ENCODE assay signal across 8 cellular contexts in the genomic region with DNA sequence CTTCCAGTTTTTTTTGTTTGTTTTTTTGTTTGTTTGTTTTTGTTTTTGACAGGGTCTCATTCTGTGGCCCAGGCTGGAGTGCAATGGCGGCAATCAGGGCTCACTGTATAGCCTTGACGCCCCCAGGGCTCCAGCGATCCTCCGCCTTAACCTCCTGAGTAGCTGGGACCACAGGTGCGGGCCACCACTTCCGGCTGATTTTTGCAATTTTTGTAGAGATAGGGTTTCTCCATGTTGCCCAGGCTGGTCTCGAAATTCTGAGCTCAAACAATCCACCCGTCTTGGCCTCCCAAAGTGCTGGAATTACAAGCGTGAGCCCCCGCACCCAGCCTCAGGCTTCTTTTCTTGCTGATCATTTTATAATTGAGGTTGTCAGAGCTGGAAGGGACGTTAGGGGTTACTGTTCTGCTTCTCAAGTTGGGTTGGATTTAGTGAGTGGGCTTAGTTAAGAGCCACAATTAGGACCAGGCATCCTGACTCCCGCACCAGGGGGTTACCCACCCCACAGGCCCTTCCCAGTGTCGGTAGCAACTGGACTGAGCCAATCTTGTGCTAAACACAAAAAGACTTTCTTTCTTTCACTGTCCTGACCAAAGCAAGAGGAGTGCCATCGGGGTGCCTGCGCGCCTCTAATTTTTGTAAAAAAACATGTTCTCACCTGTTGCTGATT. TPM values are rescaled to one million over a fixed set of nuclear protein-coding genes. Genes with fewer than 3 reads are reported as not detected.
DNase-seq lines count a peak whose midpoint lies in the region; ATAC-seq, FAIRE-seq and TF ChIP-seq lines count a peak whose summit lies in the region.

No MANE protein-coding gene starts in this region.

- 9 to 13% (median 12%) methylated on average over 16 of the region's 16 CpGs for WGBS in stomach, 5 donors

- TF ChIP-seq EP300 in stomach (IDR thresholded peaks at IDR 0.05) = no peak

- no peaks in the 10 kb centered on the region for H3K4me1 ChIP-seq in BE2C
- peaks cover 8% of the 10 kb centered on the region for H3K4me1 ChIP-seq in SJCRH30
- H3K4me1 ChIP-seq in stomach = peaks cover 12 to 29% (median 22%) of the 10 kb centered on the region in 4 donors

- H3K36me3 ChIP-seq in BE2C = no peaks in the 10 kb centered on the region
- H3K36me3 ChIP-seq in SJCRH30 = no peaks in the 10 kb centered on the region
- no peaks in the 10 kb centered on the region for H3K36me3 ChIP-seq in stomach

- H3K27me3 ChIP-seq in BE2C (peaks cover 34% of the 10 kb centered on the region), SJCRH30 (no peaks in the 10 kb centered on the region), stomach (peaks cover 8 to 99% (median 72%) of the 10 kb centered on the region in 3 donors)

- DNase-seq in BE2C = peak; percentile 26
- DNase-seq in SJCRH30 = peak; percentile 69 to 80
- no peak for DNase-seq in fibroblast of the aortic adventitia (ENCODE audit: low read depth)
- DNase-seq in stomach = no peak
- no peak for DNase-seq in mesenteric fat pad (ENCODE audit: low spot score)
- no peak for DNase-seq in HTR-8/SVneo (ENCODE audit: insufficient read length, low spot score)

- TF ChIP-seq POLR2A in stomach (IDR thresholded peaks at IDR 0.05) (no peak), GM18505 (IDR thresholded peaks at IDR 0.05; ENCODE audit: borderline replicate concordance, extremely low read depth, insufficient read depth, insufficient read length) (no peak)

- no peak for TF ChIP-seq CTCF in BE2C (IDR thresholded peaks at IDR 0.05; ENCODE audit: low read depth, low read length)
- TF ChIP-seq CTCF in fibroblast of the aortic adventitia (IDR thresholded peaks at IDR 0.05; ENCODE audit: insufficient read depth, low read length) = no peak
- TF ChIP-seq CTCF in stomach (IDR thresholded peaks at IDR 0.05) = no peak

- H3K27ac ChIP-seq in SJCRH30 (peak overlapping the region; percentile 91), stomach (no peak overlapping the region)

- no peaks in the 10 kb centered on the region for H3K9me3 ChIP-seq in BE2C
- H3K9me3 ChIP-seq in SJCRH30 (replicated peaks) = no peaks in the 10 kb centered on the region
- H3K9me3 ChIP-seq in stomach = peaks cover 0 to 5% (median 0%) of the 10 kb centered on the region in 4 donors

- intact Hi-C loops in stomach (cut with DNase I; ENCODE audit: low total_unique reads) = no loop called here

- ATAC-seq in GM21825 (IDR thresholded peaks at IDR 0.05; ENCODE audit: unreplicated experiment) (peak; percentile 25), GM18505 (IDR thresholded peaks at IDR 0.05; ENCODE audit: unreplicated experiment) (no peak)

- H3K4me3 ChIP-seq in BE2C (ENCODE audit: low read depth, low read length) = peak overlapping the region; percentile 71
- H3K4me3 ChIP-seq in SJCRH30 = peak overlapping the region; percentile 55
- peak overlapping the region; percentile 61 for H3K4me3 ChIP-seq in fibroblast of the aortic adventitia (ENCODE audit: low read depth, low read length)
- H3K4me3 ChIP-seq in stomach = peak overlapping the region; percentile 0 to 36 (median 19)

- FAIRE-seq in HTR-8/SVneo (lab: Jason Lieb, UNC) = no peak

RNA-seq across cellular contexts. Expression of a gene that starts 13.1 kb away (rescaled TPM):
- 23.5 TPM for polyA plus RNA-seq in BE2C (2012; ENCODE audit: insufficient read depth, insufficient read length, low read depth)
- total RNA-seq in SJCRH30 (2014; rRNA removed; shearing (Covaris generic)) = 14.0 and 15.5 TPM in 2 replicates
- total RNA-seq in fibroblast of the aortic adventitia (ENCODE audit: low replicate concordance) = 10.8 and 12.2 TPM in 2 replicates
- total RNA-seq in stomach = 10 to 100 TPM in 3 of 5 donors, 1 to 10 TPM in 2; 1.8 to 37.9 (median 15.1) TPM
- 1 to 10 TPM; 5.7 to 7.9 (median 7.0) TPM for polyA plus RNA-seq in stomach
- 6.4 TPM for total RNA-seq in mesenteric fat pad

RNA-seq across cellular contexts. Expression of a gene that starts 40.1 kb away (rescaled TPM):
- polyA plus RNA-seq in BE2C (2012; ENCODE audit: insufficient read depth, insufficient read length, low read depth) = 5.4 TPM
- 4.4 and 4.8 TPM in 2 replicates for total RNA-seq in SJCRH30 (2014; rRNA removed; shearing (Covaris generic))
- 5.9 and 8.3 TPM in 2 replicates for total RNA-seq in fibroblast of the aortic adventitia (ENCODE audit: low replicate concordance)
- 1 to 10 TPM in 4 of 5 donors, under 1 TPM in 1; under 0.01 to 6.4 (median 2.0) TPM for total RNA-seq in stomach
- polyA plus RNA-seq in stomach = 1 to 10 TPM; 1.8 to 3.8 (median 2.6) TPM
- total RNA-seq in mesenteric fat pad = 2.7 TPM

RNA-seq across cellular contexts. Expression of a gene that starts 47.1 kb away (rescaled TPM):
- 0.45 TPM for polyA plus RNA-seq in BE2C (2012; ENCODE audit: insufficient read depth, insufficient read length, low read depth)
- not detected in 2 replicates for total RNA-seq in SJCRH30 (2014; rRNA removed; shearing (Covaris generic))
- total RNA-seq in fibroblast of the aortic adventitia (ENCODE audit: low replicate concordance) (1.3 and 1.9 TPM in 2 replicates), stomach (under 1 TPM in 2 of 5 donors, not detected in 3; 0.45 to 0.55 TPM), mesenteric fat pad (3.1 TPM)
- polyA plus RNA-seq in stomach = 1 to 10 TPM in 2 of 3 donors, under 1 TPM in 1; 0.87 to 4.4 (median 2.2) TPM

RNA-seq across cellular contexts. Expression of a gene that starts 55.0 kb away (rescaled TPM):
- polyA plus RNA-seq in BE2C (2012; ENCODE audit: insufficient read depth, insufficient read length, low read depth) = 10.6 TPM
- total RNA-seq in SJCRH30 (2014; rRNA removed; shearing (Covaris generic)) = 12.1 and 12.7 TPM in 2 replicates
- total RNA-seq in fibroblast of the aortic adventitia (ENCODE audit: low replicate concordance) (8.7 and 20.8 TPM in 2 replicates), stomach (10 to 100 TPM; 12.2 to 46.9 (median 28.5) TPM), mesenteric fat pad (5.9 TPM)
- polyA plus RNA-seq in stomach = 1 to 10 TPM; 7.0 to 8.2 (median 7.2) TPM

Comparison
In these comparisons a context has a peak if more than half of its experiments do, and no peak if none do; other contexts are left out.
1. DNase-seq: peak in BE2C (single experiment) and SJCRH30 (2 of 2); none in fibroblast of the aortic adventitia (single experiment), stomach (single experiment), mesenteric fat pad (single experiment) and HTR-8/SVneo (single experiment).
2. H3K4me3 ChIP-seq: peak in every context shown above with its lines; median percentile 71 in BE2C; 61 in fibroblast of the aortic adventitia; 55 in SJCRH30; 19 in stomach.